ENCODE assay signal across 22 cellular contexts in genomic region chr3:143321058-143321769, GRCh38.
"Had no signal": no experiment of that assay in that cellular context is flagged by ENCODE, and none has a peak within 500 bp of the region (broad histone marks: within the 10 kb centered on the region; RNA-seq: fewer than 3 reads in every experiment).

No MANE protein-coding gene starts in this region.

- DNase-seq: activated CD4-positive, alpha-beta T cell treated with anti-CD3 and anti-CD28 coated beads, Interleukin-2, amount 10 ng/mL, durations not matched to agents 7 days and 5 days; activated CD8-positive, alpha-beta memory T cell treated with anti-CD3 and anti-CD28 coated beads for 24 hours; activated CD8-positive, alpha-beta memory T cell treated with anti-CD3 and anti-CD28 coated beads, Interleukin-2, amount 50 U/mL, for 48 hours; activated effector memory CD4-positive, alpha-beta T cell treated with Interleukin-2 at 50 U/mL for 16 hours; activated naive CD4-positive, alpha-beta T cell treated with anti-CD3 and anti-CD28 coated beads, Interleukin-2, amount 50 U/mL, for 16 hours; activated T-cell treated with anti-CD3 and anti-CD28 coated beads, Interleukin-2, amount 50 U/mL, for 48 hours; aorta; brain microvascular endothelial cell; central memory CD4-positive, alpha-beta T cell; dorsolateral prefrontal cortex; foreskin melanocyte; hypothalamus; midbrain; stimulated activated CD4-positive, alpha-beta T cell treated with anti-CD3 and anti-CD28 coated beads, Interleukin-12 subunit alpha, Interleukin-12 subunit beta, amount 100 ng/mL, for 4 hours; stimulated activated CD4-positive, alpha-beta T cell treated with anti-CD3 and anti-CD28 coated beads, Interleukin-1b, Interleukin-23, amount 100 ng/mL, for 48 hours; stimulated activated CD8-positive, alpha-beta memory T cell treated with anti-CD3 and anti-CD28 coated beads, Interleukin-4, amount 100 ng/mL, for 48 hours; stimulated activated naive CD4-positive, alpha-beta T cell treated with Interleukin-2 at 50 U/mL for 16 hours; thyroid gland had no signal

- H3K4me3 Mint-ChIP-seq: activated CD4-positive, alpha-beta T cell treated with anti-CD3 and anti-CD28 coated beads, Interleukin-2, amount 10 ng/mL, durations not matched to agents 7 days and 5 days; neural progenitor cell; T-helper 2 cell treated with Interferon-gamma antibody and Interleukin-4, amounts not matched to agents 5 μg/mL and 100 μg/mL, for 36 hours had no signal

- H3K27me3 Mint-ChIP-seq: activated CD4-positive, alpha-beta T cell treated with anti-CD3 and anti-CD28 coated beads, Interleukin-2, amount 10 ng/mL, durations not matched to agents 7 days and 5 days had no signal

- H3K4me1 Mint-ChIP-seq: activated CD4-positive, alpha-beta T cell treated with anti-CD3 and anti-CD28 coated beads, Interleukin-2, amount 10 ng/mL, durations not matched to agents 7 days and 5 days; neural progenitor cell had no signal

- H3K27ac Mint-ChIP-seq: activated CD4-positive, alpha-beta T cell treated with anti-CD3 and anti-CD28 coated beads, Interleukin-2, amount 10 ng/mL, durations not matched to agents 7 days and 5 days; neural progenitor cell; progenitor cell of endocrine pancreas; T-helper 2 cell treated with Interferon-gamma antibody and Interleukin-4, amounts not matched to agents 5 μg/mL and 100 μg/mL, for 36 hours had no signal

- ATAC-seq: activated CD4-positive, CD25-positive, alpha-beta regulatory T cell treated with anti-CD3 and anti-CD28 coated beads, Interleukin-2, amount 50 U/mL, for 24 hours had no signal

- H3K9me3 Mint-ChIP-seq: neural progenitor cell had no signal

- H3K36me3 Mint-ChIP-seq: neural progenitor cell had no signal
